ENCODE assay signal across 17 cellular contexts in genomic region chr14:55240526-55241178, GRCh38. TPM values are rescaled to one million over a fixed set of nuclear protein-coding genes. Genes with fewer than 3 reads are reported as not detected.
A peak's percentile ranks its signal among the peaks of the same experiment; 100 is the strongest.
DNase-seq lines count a peak whose midpoint lies in the region; ATAC-seq and TF ChIP-seq lines count a peak whose summit lies in the region.
"Had no signal": no experiment of that assay in that cellular context is flagged by ENCODE, and none has a peak within 500 bp of the region (broad histone marks: within the 10 kb centered on the region; RNA-seq: fewer than 3 reads in every experiment).

No MANE protein-coding gene starts in this region.

- H3K9me3 ChIP-seq in left ventricle myocardium inferior (replicated peaks): no peaks in the 10 kb centered on the region
- H3K9me3 ChIP-seq in suprapubic skin: no peaks in the 10 kb centered on the region
- H3K9me3 ChIP-seq in spleen: no peaks in the 10 kb centered on the region
- H3K9me3 ChIP-seq: ascending aorta, heart right ventricle, lower lobe of right lung had no signal

- H3K4me1 ChIP-seq in left ventricle myocardium inferior (peaks cover 9% of the 10 kb centered on the region), suprapubic skin (peaks cover 6% of the 10 kb centered on the region), spleen (no peaks in the 10 kb centered on the region)
- H3K4me1 ChIP-seq: ascending aorta, lower lobe of right lung had no signal

- H3K27ac Mint-ChIP-seq in endothelial cell (ENCODE audit: unreplicated experiment): no peak overlapping the region
- H3K27ac Mint-ChIP-seq: activated CD4-positive, alpha-beta memory T cell treated with anti-CD3 and anti-CD28 coated beads, Interleukin-2, amount 10 ng/mL, durations not matched to agents 7 days and 5 days had no signal

- intact Hi-C loops in left ventricle myocardium inferior (cut with micrococcal nuclease): no loop called here
- intact Hi-C loops in cardiac septum (cut with DNase I): no loop called here
- intact Hi-C loops in spleen (cut with DNase I; ENCODE audit: low total_unique reads): no loop called here

- H3K36me3 ChIP-seq in left ventricle myocardium inferior (no peaks in the 10 kb centered on the region), suprapubic skin (no peaks in the 10 kb centered on the region), spleen (no peaks in the 10 kb centered on the region)
- H3K36me3 ChIP-seq: ascending aorta, heart right ventricle, lower lobe of right lung had no signal

- peaks cover 5% of the 10 kb centered on the region for H3K27me3 Mint-ChIP-seq in endothelial cell (ENCODE audit: unreplicated experiment)

- H3K4me3 ChIP-seq in left ventricle myocardium inferior: peak overlapping the region; percentile 36
- no peak overlapping the region for H3K4me3 ChIP-seq in suprapubic skin
- no peak overlapping the region for H3K4me3 ChIP-seq in spleen
- H3K4me3 ChIP-seq: ascending aorta, heart right ventricle, lower lobe of right lung had no signal

- no peak for DNase-seq in left ventricle myocardium inferior
- DNase-seq in cardiac septum (ENCODE audit: low spot score): no peak
- peak; percentile 42 for DNase-seq in endothelial cell (ENCODE audit: low spot score)
- DNase-seq in islet precursor cell: peak; percentile 84
- no peak for DNase-seq in suprapubic skin (ENCODE audit: low spot score in 2 of 2)
- DNase-seq in activated T-cell treated with anti-CD3 and anti-CD28 coated beads for 4 hours: no peak
- no peak for DNase-seq in spleen
- DNase-seq: activated CD4-positive, alpha-beta memory T cell treated with anti-CD3 and anti-CD28 coated beads, Interleukin-2, amount 10 ng/mL, durations not matched to agents 7 days and 5 days; effector memory CD4-positive, alpha-beta T cell; lower lobe of right lung; NCI-H2081 treated with DMSO at 0.1 percent for 48 hours; SHP77 treated with DMSO at 0.1 percent for 48 hours; T1000 had no signal

- no peak for ATAC-seq in GM21526 (IDR thresholded peaks at IDR 0.05; ENCODE audit: low FRiP score, unreplicated experiment)
- ATAC-seq: HCT116, lower lobe of right lung had no signal

- no peak for TF ChIP-seq CTCF in left ventricle myocardium inferior (IDR thresholded peaks at IDR 0.05; ENCODE audit: borderline replicate concordance)
- no peak for TF ChIP-seq CTCF in endothelial cell (IDR thresholded peaks at IDR 0.05; ENCODE audit: unreplicated experiment)
- no peak for TF ChIP-seq CTCF in suprapubic skin (IDR thresholded peaks at IDR 0.05)
- no peak for TF ChIP-seq CTCF in spleen (IDR thresholded peaks at IDR 0.05 in 8 of 11, conservative IDR thresholded peaks at IDR 0.05 in 3 of 11)

- H3K9me3 Mint-ChIP-seq in endothelial cell (ENCODE audit: unreplicated experiment): no peaks in the 10 kb centered on the region
- H3K9me3 Mint-ChIP-seq: activated CD4-positive, alpha-beta memory T cell treated with anti-CD3 and anti-CD28 coated beads, Interleukin-2, amount 10 ng/mL, durations not matched to agents 7 days and 5 days had no signal

- H3K4me1 Mint-ChIP-seq in endothelial cell (ENCODE audit: unreplicated experiment): peaks cover 5% of the 10 kb centered on the region

- no peak for TF ChIP-seq EP300 in suprapubic skin (IDR thresholded peaks at IDR 0.05)

- H3K36me3 Mint-ChIP-seq in endothelial cell (ENCODE audit: low read depth, unreplicated experiment): no peaks in the 10 kb centered on the region

- no peak overlapping the region for H3K4me3 Mint-ChIP-seq in endothelial cell (ENCODE audit: unreplicated experiment)
- H3K4me3 Mint-ChIP-seq: activated CD4-positive, alpha-beta memory T cell treated with anti-CD3 and anti-CD28 coated beads, Interleukin-2, amount 10 ng/mL, durations not matched to agents 7 days and 5 days had no signal

- WGBS in suprapubic skin: 41% methylated on average over 33 of the region's 33 CpGs
- WGBS in spleen, 5 donors: 55 to 67% (median 60%) methylated on average over 33 of the region's 33 CpGs

- TF ChIP-seq POLR2A in suprapubic skin (IDR thresholded peaks at IDR 0.05): no peak
- no peak for TF ChIP-seq POLR2A in spleen (IDR thresholded peaks at IDR 0.05)

- H3K27me3 ChIP-seq in left ventricle myocardium inferior (ENCODE audit: low read depth): no peaks in the 10 kb centered on the region
- H3K27me3 ChIP-seq in suprapubic skin: no peaks in the 10 kb centered on the region
- peaks cover 0 to 13% (median 8%) of the 10 kb centered on the region in 7 donors for H3K27me3 ChIP-seq in spleen (replicated peaks in 1 of 7)
- H3K27me3 ChIP-seq: ascending aorta had no signal

- H3K27ac ChIP-seq in left ventricle myocardium inferior (replicated peaks): no peak overlapping the region
- peak overlapping the region; percentile 78 for H3K27ac ChIP-seq in suprapubic skin
- H3K27ac ChIP-seq in spleen: no peak overlapping the region
- H3K27ac ChIP-seq: ascending aorta, heart right ventricle, lower lobe of right lung had no signal

RNA-seq across cellular contexts. Expression of gene FBXO34, which starts 30.6 kb away (rescaled TPM):
- total RNA-seq in left ventricle myocardium inferior (22.4 TPM), cardiac septum (17.4 TPM), endothelial cell (ENCODE audit: unreplicated experiment) (14.2 TPM), suprapubic skin (10 to 100 TPM; 28.8 to 44.4 (median 33.8) TPM), spleen (10 to 100 TPM; 23.8 to 46.0 (median 32.6) TPM)
- polyA plus RNA-seq in spleen: 1 to 10 TPM; 5.8 to 9.4 (median 7.9) TPM

RNA-seq across cellular contexts. Expression of gene DLGAP5, which starts 49.3 kb away (rescaled TPM):
- total RNA-seq in left ventricle myocardium inferior: 0.14 TPM
- 0.08 TPM for total RNA-seq in cardiac septum
- total RNA-seq in endothelial cell (ENCODE audit: unreplicated experiment): 12.8 TPM
- 1 to 10 TPM in 3 of 4 donors, under 1 TPM in 1; 0.72 to 2.6 (median 1.9) TPM for total RNA-seq in suprapubic skin
- 1 to 10 TPM; 1.6 to 8.1 (median 4.3) TPM for total RNA-seq in spleen
- polyA plus RNA-seq in spleen: 1 to 10 TPM in 2 of 3 donors, under 1 TPM in 1; 0.50 to 3.4 (median 1.6) TPM
- total RNA-seq: ascending aorta had no signal

Comparison
In these comparisons a context has a peak if more than half of its experiments do, and no peak if none do; other contexts are left out.
1. DNase-seq: peak in endothelial cell (single experiment) and islet precursor cell (single experiment); none in left ventricle myocardium inferior (single experiment), cardiac septum (single experiment), suprapubic skin (0 of 2), activated T-cell treated with anti-CD3 and anti-CD28 coated beads for 4 hours (single experiment) and spleen (single experiment).